In the genomic region with DNA sequence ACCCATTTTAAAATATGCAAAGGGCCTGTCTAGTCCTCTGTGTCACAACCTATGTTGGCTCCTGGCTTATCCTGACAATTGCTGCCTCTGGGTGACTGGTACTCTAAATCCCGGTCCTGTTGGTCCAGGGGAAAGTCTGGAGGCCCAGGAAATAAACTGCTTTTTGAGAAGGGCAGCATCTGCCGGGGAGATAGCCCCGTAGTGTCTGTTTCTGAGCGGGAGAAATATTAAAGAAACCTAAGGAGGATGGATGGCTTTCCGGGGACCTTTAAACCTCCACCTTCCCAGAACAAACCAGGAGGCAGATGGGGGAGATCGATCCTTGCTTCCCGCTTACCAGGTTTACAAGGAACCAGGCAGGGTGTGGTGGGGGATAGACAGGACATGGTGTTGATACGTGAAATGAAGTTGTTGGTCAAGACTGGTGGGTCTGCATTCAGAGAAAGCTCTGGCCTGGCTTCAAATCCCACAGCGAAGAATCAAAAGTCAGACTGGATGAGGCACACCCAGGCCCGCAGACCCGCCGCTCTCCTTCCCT, we compare ENCODE assay signal across 7 cellular contexts. TPM values are rescaled to one million over a fixed set of nuclear protein-coding genes. Genes with fewer than 3 reads are reported as not detected.
DNase-seq lines count a peak whose midpoint lies in the region; FAIRE-seq and TF ChIP-seq lines count a peak whose summit lies in the region.
"Had no signal": no experiment of that assay in that cellular context is flagged by ENCODE, and none has a peak within 500 bp of the region (broad histone marks: within the 10 kb centered on the region; RNA-seq: fewer than 3 reads in every experiment).

No MANE protein-coding gene starts in this region.

- H2AK5ac ChIP-seq in H9 (ENCODE audit: insufficient read length, low read length) = no peak overlapping the region

- H3K27me3 Mint-ChIP-seq in H9 (ENCODE audit: low read depth) (peaks cover 98% of the 10 kb centered on the region), nephron progenitor cell (ENCODE audit: low read depth, poor library complexity) (peaks cover 6% of the 10 kb centered on the region)

- TF ChIP-seq CTCF in H9 (conservative IDR thresholded peaks at IDR 0.05) (no peak), cardiac fibroblast (IDR thresholded peaks at IDR 0.05; ENCODE audit: low read depth, low read length) (no peak), nephron progenitor cell (IDR thresholded peaks at IDR 0.05) (no peak)

- no peak overlapping the region for H3T11ph ChIP-seq in H9 (ENCODE audit: low read length)

- WGBS in H9 (ENCODE audit: extremely low coverage, insufficient read length, low lambda C conversion rate) = no CpG with 5 or more reads among the region's 12 CpGs

- no peak overlapping the region for H4K5ac ChIP-seq in H9 (ENCODE audit: insufficient read length, low read depth, low read length)

- no peak overlapping the region for H2BK120ac ChIP-seq in H9 (ENCODE audit: low read depth, low read length, poor library complexity, severe bottlenecking)

- no peaks in the 10 kb centered on the region for H3K79me1 ChIP-seq in H9 (ENCODE audit: insufficient read depth, low read depth, low read length, poor library complexity, severe bottlenecking)

- no peak overlapping the region; the same call in 1 of the 2 replicates for H3K14ac ChIP-seq in H9 (ENCODE audit: insufficient read depth, low read length)

- H2BK15ac ChIP-seq in H9 (ENCODE audit: low read depth, low read length) = no peak overlapping the region

- H3K18ac ChIP-seq in H9 (ENCODE audit: insufficient read length, low read depth, low read length) = no peak overlapping the region

- H3K23me2 ChIP-seq in H9 (ENCODE audit: insufficient read length, low read depth, low read length, poor library complexity, severe bottlenecking) = peaks cover 6% of the 10 kb centered on the region

- FAIRE-seq in frontal cortex (lab: Jason Lieb, UNC) = no peak
- FAIRE-seq: TTC549 had no signal

- H3K4me3 ChIP-seq in cardiac fibroblast (replicated peaks in 1 of 2; ENCODE audit: low read depth in 2 of 2, low read length in 2 of 2) = peak overlapping the region; percentile 38 to 74

- no peak overlapping the region for H2BK12ac ChIP-seq in H9 (ENCODE audit: insufficient read length, low read depth, low read length)

- no peak overlapping the region for H2BK5ac ChIP-seq in H9 (ENCODE audit: insufficient read length, low read length)

- H4K20me1 ChIP-seq in H9 (ENCODE audit: control insufficient read depth, insufficient read depth, insufficient read length) = no peaks in the 10 kb centered on the region

- H3K4me3 Mint-ChIP-seq in H9 (peak overlapping the region; percentile 56 to 78), nephron progenitor cell (peak overlapping the region; percentile 100)

- H2BK20ac ChIP-seq in H9 (ENCODE audit: low read depth, low read length, poor library complexity, severe bottlenecking) = no peak overlapping the region

- DNase-seq in H9 = no peak
- DNase-seq in cardiac fibroblast (ENCODE audit: low read depth in 2 of 2) = peak in 1 of 2 donors; percentile 48
- no peak for DNase-seq in nephron progenitor cell
- no peak for DNase-seq in substantia nigra (lab: John Stamatoyannopoulos, UW)
- no peak for DNase-seq in frontal cortex (ENCODE audit: low spot score in 2 of 2)
- DNase-seq in SHP77 (lab: John Stamatoyannopoulos, UW) = no peak

- H3K9me3 Mint-ChIP-seq in H9 (peaks cover 0 to 14% of the 10 kb centered on the region in 2 experiments; a peak in 2 of 5 replicates), nephron progenitor cell (no peaks in the 10 kb centered on the region)

- no peaks in the 10 kb centered on the region for H3K79me2 ChIP-seq in H9 (ENCODE audit: insufficient read depth, low read length)

- no peak overlapping the region for H3K56ac ChIP-seq in H9 (ENCODE audit: insufficient read length, low read depth, low read length)

- no peak overlapping the region for H4K91ac ChIP-seq in H9 (ENCODE audit: insufficient read length, low read depth, low read length)

- H3K36me3 Mint-ChIP-seq in H9 (ENCODE audit: insufficient read depth in 1 of 3, low read depth in 3 of 3) = no peaks in the 10 kb centered on the region; a peak in 1 of 7 replicates
- peaks cover 47% of the 10 kb centered on the region for H3K36me3 Mint-ChIP-seq in nephron progenitor cell (ENCODE audit: low read depth)

- no peak overlapping the region for H3K23ac ChIP-seq in H9 (ENCODE audit: insufficient read length, low read depth, low read length)

- peaks cover 17 to 38% of the 10 kb centered on the region in 2 experiments for H3K4me1 Mint-ChIP-seq in H9
- H3K4me1 Mint-ChIP-seq in nephron progenitor cell = peaks cover 61% of the 10 kb centered on the region

- H3K4me1 ChIP-seq in H9 (ENCODE audit: insufficient read depth, low read length) = no peaks in the 10 kb centered on the region

- H3K9me3 ChIP-seq in H9 (ENCODE audit: control insufficient read depth, low read depth, low read length) = no peaks in the 10 kb centered on the region

- peak overlapping the region; percentile 89 for H3K4me2 ChIP-seq in H9 (ENCODE audit: insufficient read depth, insufficient read length, low read length)

- H4K8ac ChIP-seq in H9 (replicated peaks; ENCODE audit: insufficient read length, low read depth, low read length) = no peak overlapping the region

- H3K27ac Mint-ChIP-seq in H9 (no peak overlapping the region; a peak in 1 of 7 replicates), nephron progenitor cell (peak overlapping the region; percentile 100)

- H3K27ac ChIP-seq in H9 (ENCODE audit: insufficient read length, low read depth, low read length) = no peak overlapping the region
- no peak overlapping the region for H3K27ac ChIP-seq in substantia nigra (ENCODE audit: low read depth, low read length, poor library complexity, severe bottlenecking)

- H3K27me3 ChIP-seq in H9 (ENCODE audit: insufficient read depth, low read length) = peaks cover 61% of the 10 kb centered on the region

- H3K4ac ChIP-seq in H9 (ENCODE audit: low read depth, low read length) = no peak overlapping the region

- H3K9ac ChIP-seq in H9 (ENCODE audit: extremely low read depth, insufficient read length, low read length) = no peak overlapping the region

- H2AFZ ChIP-seq in H9 (ENCODE audit: low read length) = no peak overlapping the region

RNA-seq across cellular contexts. Expression of a gene that starts 3.8 kb away (rescaled TPM):
- total RNA-seq in H9 (2021) (not detected in 2 replicates), frontal cortex (not detected)

RNA-seq across cellular contexts. Expression of a gene that starts 10.3 kb away (rescaled TPM):
- not detected in 2 replicates for total RNA-seq in H9 (2021)
- total RNA-seq in frontal cortex = not detected

RNA-seq across cellular contexts. Expression of a gene that starts 37.0 kb away (rescaled TPM):
- total RNA-seq in H9 (2021) = not detected in 2 replicates
- total RNA-seq in frontal cortex = not detected

RNA-seq across cellular contexts. Expression of a gene that starts 48.9 kb away (rescaled TPM):
- total RNA-seq in H9 (2021) (not detected in 2 replicates), frontal cortex (not detected)

RNA-seq across cellular contexts. Expression of a gene that starts 52.5 kb away (rescaled TPM):
- total RNA-seq in H9 (2021) (not detected in 2 replicates), frontal cortex (not detected)
